In genomic region chr1:178932552-178932906, GRCh38 we compare ENCODE assay signal across 17 cellular contexts.
DNase-seq lines count a peak whose midpoint lies in the region; ATAC-seq and TF ChIP-seq lines count a peak whose summit lies in the region.
"Had no signal": no experiment of that assay in that cellular context is flagged by ENCODE, and none has a peak within 500 bp of the region (broad histone marks: within the 10 kb centered on the region; RNA-seq: fewer than 3 reads in every experiment).

No MANE protein-coding gene starts in this region.

- H3K4me1 Mint-ChIP-seq in stimulated activated memory B cell treated with anti-CD40 and anti-IgM and Interleukin-4, amounts not matched to agents 10 μg/mL and 1 μg/mL and 100 μg/mL, for 72 hours = peaks cover 70% of the 10 kb centered on the region

- no peak overlapping the region for H3K4me3 ChIP-seq in BLaER1 treated with 17β-estradiol and CSF1 and Interleukin-3, amounts not matched to agents 10 nM and 100 nM
- H3K4me3 ChIP-seq in breast epithelium = no peak overlapping the region
- H3K4me3 ChIP-seq in mesenchymal stem cell (ENCODE audit: insufficient read depth in 1 of 2, low read depth in 1 of 2, low read length in 2 of 2) = no peak overlapping the region
- H3K4me3 ChIP-seq: pancreas had no signal

- peak overlapping the region; percentile 78 for H3K27ac Mint-ChIP-seq in stimulated activated memory B cell treated with anti-CD40 and anti-IgM and Interleukin-4, amounts not matched to agents 10 μg/mL and 1 μg/mL and 100 μg/mL, for 72 hours
- H3K27ac Mint-ChIP-seq: T-cell, WTC11 had no signal

- H3K9me3 ChIP-seq in BLaER1 treated with 17β-estradiol and CSF1 and Interleukin-3, amounts not matched to agents 10 nM and 100 nM (replicated peaks in 1 of 11) = no peaks in the 10 kb centered on the region
- H3K9me3 ChIP-seq in breast epithelium = no peaks in the 10 kb centered on the region
- no peaks in the 10 kb centered on the region for H3K9me3 ChIP-seq in mesenchymal stem cell (ENCODE audit: control insufficient read depth, low read length)
- H3K9me3 ChIP-seq: pancreas had no signal

- no peak overlapping the region for H2AK5ac ChIP-seq in mesenchymal stem cell (ENCODE audit: low read length, severe bottlenecking)

- WGBS in mesenchymal stem cell = 73% methylated on average over 3 of the region's 4 CpGs

- peak overlapping the region; percentile 55 for H4K91ac ChIP-seq in mesenchymal stem cell (ENCODE audit: low read length)

- no peak overlapping the region for H3K4me3 Mint-ChIP-seq in stimulated activated memory B cell treated with anti-CD40 and anti-IgM and Interleukin-4, amounts not matched to agents 10 μg/mL and 1 μg/mL and 100 μg/mL, for 72 hours
- H3K4me3 Mint-ChIP-seq: T-cell, WTC11 had no signal

- no peaks in the 10 kb centered on the region for H4K20me1 ChIP-seq in BLaER1 treated with 17β-estradiol and CSF1 and Interleukin-3, amounts not matched to agents 10 nM and 100 nM

- no peak for TF ChIP-seq POLR2A in breast epithelium (IDR thresholded peaks at IDR 0.05)

- no peaks in the 10 kb centered on the region for H3K79me1 ChIP-seq in mesenchymal stem cell (replicated peaks; ENCODE audit: low read length, poor library complexity, severe bottlenecking)

- H2BK15ac ChIP-seq in mesenchymal stem cell (ENCODE audit: low read depth, poor library complexity, severe bottlenecking) = peak overlapping the region; percentile 85

- H3K27me3 ChIP-seq in BLaER1 treated with 17β-estradiol and CSF1 and Interleukin-3, amounts not matched to agents 10 nM and 100 nM = no peaks in the 10 kb centered on the region
- no peaks in the 10 kb centered on the region for H3K27me3 ChIP-seq in breast epithelium
- no peaks in the 10 kb centered on the region for H3K27me3 ChIP-seq in mesenchymal stem cell (ENCODE audit: control insufficient read depth in 1 of 2, insufficient read depth in 1 of 2, low read length in 2 of 2)
- H3K27me3 ChIP-seq: brain microvascular endothelial cell, pancreas had no signal

- no peak for DNase-seq in breast epithelium (ENCODE audit: low spot score in 2 of 2)
- DNase-seq in mesenchymal stem cell = no peak
- no peak for DNase-seq in putamen (ENCODE audit: low spot score)
- DNase-seq in OCI-M1 (lab: John Stamatoyannopoulos, UW) = no peak
- DNase-seq in ACHN = no peak
- DNase-seq: activated naive CD4-positive, alpha-beta T cell treated with Interleukin-2 at 50 U/mL for 16 hours; effector CD8-positive, alpha-beta T cell; NCI-H2081 treated with DMSO at 0.1 percent for 48 hours; NCI-H82; pancreas; stimulated activated CD4-positive, alpha-beta T cell treated with anti-CD3 and anti-CD28 coated beads, Interleukin-15, amount 100 ng/mL, for 24 hours; T-cell had no signal

- H3K27ac ChIP-seq in BLaER1 treated with 17β-estradiol and CSF1 and Interleukin-3, amounts not matched to agents 10 nM and 100 nM = peak overlapping the region in 4 of 11 experiments; percentile 23 to 55 (median 41); a peak in 5 of 22 replicates
- H3K27ac ChIP-seq in breast epithelium = peak overlapping the region; percentile 70 to 77
- no peak overlapping the region for H3K27ac ChIP-seq in mesenchymal stem cell (ENCODE audit: low read length, poor library complexity, severe bottlenecking)
- H3K27ac ChIP-seq: brain microvascular endothelial cell had no signal

- peak overlapping the region; percentile 83 for H4K8ac ChIP-seq in mesenchymal stem cell (ENCODE audit: low read length)

- H3K18ac ChIP-seq in mesenchymal stem cell (ENCODE audit: low read depth in 1 of 2, low read length in 2 of 2) = peak overlapping the region; percentile 6 to 63

- peak overlapping the region in 1 of 2 experiments; percentile 51 for H3K4ac ChIP-seq in mesenchymal stem cell (ENCODE audit: low read depth in 1 of 2, low read length in 2 of 2)

- no peak overlapping the region for H2AFZ ChIP-seq in mesenchymal stem cell (ENCODE audit: low read depth, low read length)

- H3K23ac ChIP-seq in mesenchymal stem cell (ENCODE audit: low read length in 2 of 2) = no peak overlapping the region

- TF ChIP-seq CTCF in breast epithelium (IDR thresholded peaks at IDR 0.05) = no peak

- no peaks in the 10 kb centered on the region for H3K27me3 Mint-ChIP-seq in stimulated activated memory B cell treated with anti-CD40 and anti-IgM and Interleukin-4, amounts not matched to agents 10 μg/mL and 1 μg/mL and 100 μg/mL, for 72 hours
- H3K27me3 Mint-ChIP-seq: T-cell had no signal

- peak overlapping the region; percentile 69 for H2BK120ac ChIP-seq in mesenchymal stem cell (ENCODE audit: low read depth, low read length)

- peaks cover 22 to 32% (median 27%) of the 10 kb centered on the region in 10 experiments for H3K4me1 ChIP-seq in BLaER1 treated with 17β-estradiol and CSF1 and Interleukin-3, amounts not matched to agents 10 nM and 100 nM
- H3K4me1 ChIP-seq in breast epithelium (no peaks in the 10 kb centered on the region), mesenchymal stem cell (ENCODE audit: control insufficient read depth, insufficient read depth, low read depth, low read length) (peaks cover 5% of the 10 kb centered on the region)
- H3K4me1 ChIP-seq: pancreas had no signal

- no peaks in the 10 kb centered on the region for H3K36me3 Mint-ChIP-seq in stimulated activated memory B cell treated with anti-CD40 and anti-IgM and Interleukin-4, amounts not matched to agents 10 μg/mL and 1 μg/mL and 100 μg/mL, for 72 hours
- H3K36me3 Mint-ChIP-seq: T-cell, WTC11 had no signal

- no peaks in the 10 kb centered on the region for H3K9me3 Mint-ChIP-seq in stimulated activated memory B cell treated with anti-CD40 and anti-IgM and Interleukin-4, amounts not matched to agents 10 μg/mL and 1 μg/mL and 100 μg/mL, for 72 hours
- H3K9me3 Mint-ChIP-seq: T-cell, WTC11 had no signal

- in situ Hi-C loops in ACHN (cut with HindIII; ENCODE audit: low pct_ligation_motif_present, low pct_unique_long_range_greater_than_20kb, low sequenced_read_pairs) = no loop called here

- H2BK5ac ChIP-seq in mesenchymal stem cell (ENCODE audit: low read depth, low read length, poor library complexity, severe bottlenecking) = no peak overlapping the region

- H3K9ac ChIP-seq in BLaER1 treated with 17β-estradiol and CSF1 and Interleukin-3, amounts not matched to agents 10 nM and 100 nM = no peak overlapping the region
- H3K9ac ChIP-seq in mesenchymal stem cell (ENCODE audit: low read length) = peak overlapping the region; percentile 78

- H3K4me2 ChIP-seq in BLaER1 treated with 17β-estradiol and CSF1 and Interleukin-3, amounts not matched to agents 10 nM and 100 nM = peak overlapping the region; percentile 64 to 82 (median 70)
- H3K4me2 ChIP-seq in mesenchymal stem cell (ENCODE audit: low read length, poor library complexity, severe bottlenecking) = no peak overlapping the region

- peak overlapping the region in 1 of 2 experiments; percentile 68 for H3K14ac ChIP-seq in mesenchymal stem cell (ENCODE audit: low read length in 2 of 2)

- no peaks in the 10 kb centered on the region for H3K36me3 ChIP-seq in BLaER1 treated with 17β-estradiol and CSF1 and Interleukin-3, amounts not matched to agents 10 nM and 100 nM
- no peaks in the 10 kb centered on the region for H3K36me3 ChIP-seq in breast epithelium
- peaks cover 0 to 7% of the 10 kb centered on the region in 2 experiments for H3K36me3 ChIP-seq in mesenchymal stem cell (ENCODE audit: control insufficient read depth in 1 of 2, insufficient read depth in 2 of 2, low read depth in 1 of 2, low read length in 2 of 2)
- H3K36me3 ChIP-seq: brain microvascular endothelial cell, pancreas had no signal

- intact Hi-C loops in breast epithelium (cut with DNase I; ENCODE audit: low total_unique reads) = no loop called here

- H2BK12ac ChIP-seq in mesenchymal stem cell (ENCODE audit: low read length in 2 of 2) = peak overlapping the region; percentile 2 to 52

- ATAC-seq in stimulated activated memory B cell treated with anti-CD40 and anti-IgM and Interleukin-4, amounts not matched to agents 10 μg/mL and 1 μg/mL and 100 μg/mL, for 72 hours = no peak
- ATAC-seq in GM19328 (IDR thresholded peaks at IDR 0.05; ENCODE audit: unreplicated experiment) = no peak
- ATAC-seq: T-cell had no signal
